9 cellular contexts compared by ENCODE assay signal in genomic region chr11:2700415-2701211, GRCh38. TPM values are rescaled to one million over a fixed set of nuclear protein-coding genes. Genes with fewer than 3 reads are reported as not detected.
DNase-seq lines count a peak whose midpoint lies in the region; ATAC-seq, FAIRE-seq and TF ChIP-seq lines count a peak whose summit lies in the region.
"Had no signal": no experiment of that assay in that cellular context is flagged by ENCODE, and none has a peak within 500 bp of the region (broad histone marks: within the 10 kb centered on the region; RNA-seq: fewer than 3 reads in every experiment).

No MANE protein-coding gene starts in this region.

- TF ChIP-seq CTCF in RWPE2 (IDR thresholded peaks at IDR 0.05; ENCODE audit: poor library complexity, severe bottlenecking) (no peak), bronchial epithelial cell (IDR thresholded peaks at IDR 0.05; ENCODE audit: insufficient read depth, low read length, severe bottlenecking) (no peak)

- peak overlapping the region; percentile 55 for H3K4me3 ChIP-seq in RWPE2 (ENCODE audit: severe bottlenecking)
- H3K4me3 ChIP-seq in bronchial epithelial cell (ENCODE audit: low read depth, low read length) = peak overlapping the region; percentile 72

- no peaks in the 10 kb centered on the region for H3K27me3 ChIP-seq in RWPE2 (ENCODE audit: insufficient read depth, poor library complexity, severe bottlenecking)
- no peaks in the 10 kb centered on the region for H3K27me3 ChIP-seq in bronchial epithelial cell (ENCODE audit: control insufficient read depth, insufficient read depth, low read length)

- ATAC-seq in HG02885 (IDR thresholded peaks at IDR 0.05; ENCODE audit: poor library complexity, unreplicated experiment) (peak; percentile 41), RWPE2 (ENCODE audit: low read depth) (no peak; the same call in 1 of the 3 replicates)

- no peak for FAIRE-seq in bronchial epithelial cell (lab: Jason Lieb, UNC)

- H3K9me3 ChIP-seq in RWPE2 (ENCODE audit: severe bottlenecking) = no peaks in the 10 kb centered on the region

- peak overlapping the region; percentile 49 for H3K27ac ChIP-seq in RWPE2 (ENCODE audit: poor library complexity, severe bottlenecking)
- H3K27ac ChIP-seq: parathyroid adenoma had no signal

- peaks cover 5% of the 10 kb centered on the region for H3K4me1 ChIP-seq in RWPE2 (ENCODE audit: insufficient read depth, poor library complexity, severe bottlenecking)
- H3K4me1 ChIP-seq: parathyroid adenoma had no signal

- H3K36me3 ChIP-seq in RWPE2 (ENCODE audit: low read depth) = peaks cover 4% of the 10 kb centered on the region
- H3K36me3 ChIP-seq in bronchial epithelial cell (ENCODE audit: control insufficient read depth, insufficient read depth, low read length) = no peaks in the 10 kb centered on the region

- DNase-seq in NCI-H2227 (lab: John Stamatoyannopoulos, UW; ENCODE audit: unreplicated experiment) (peak; percentile 63), NCI-H2227 treated with DMSO at 0.1 percent for 48 hours (lab: John Stamatoyannopoulos, UW) (no peak), RWPE2 (ENCODE audit: low spot score) (peak; percentile 66), bronchial epithelial cell (ENCODE audit: low read depth) (no peak), kidney glomerular epithelial cell (lab: John Stamatoyannopoulos, UW) (peak; percentile 43)
- peak; percentile 66 for DNase-seq in stimulated activated CD4-positive, alpha-beta T cell treated with anti-CD3 and anti-CD28 coated beads, Interleukin-15, amount 100 ng/mL, for 24 hours
- DNase-seq in effector CD4-positive, alpha-beta T cell = no peak

RNA-seq across cellular contexts. Expression of gene KCNQ1OT1, which starts 0.8 kb away (rescaled TPM):
- total RNA-seq in bronchial epithelial cell = 0.53 and 0.64 TPM in 2 replicates

Comparison
In these comparisons a context has a peak if more than half of its experiments do, and no peak if none do; other contexts are left out.
1. DNase-seq: peak in NCI-H2227 (single experiment), RWPE2 (single experiment), kidney glomerular epithelial cell (single experiment) and stimulated activated CD4-positive, alpha-beta T cell treated with anti-CD3 and anti-CD28 coated beads, Interleukin-15, amount 100 ng/mL, for 24 hours (single experiment); none in NCI-H2227 treated with DMSO at 0.1 percent for 48 hours (single experiment), bronchial epithelial cell (single experiment) and effector CD4-positive, alpha-beta T cell (single experiment).